In the genomic region with DNA sequence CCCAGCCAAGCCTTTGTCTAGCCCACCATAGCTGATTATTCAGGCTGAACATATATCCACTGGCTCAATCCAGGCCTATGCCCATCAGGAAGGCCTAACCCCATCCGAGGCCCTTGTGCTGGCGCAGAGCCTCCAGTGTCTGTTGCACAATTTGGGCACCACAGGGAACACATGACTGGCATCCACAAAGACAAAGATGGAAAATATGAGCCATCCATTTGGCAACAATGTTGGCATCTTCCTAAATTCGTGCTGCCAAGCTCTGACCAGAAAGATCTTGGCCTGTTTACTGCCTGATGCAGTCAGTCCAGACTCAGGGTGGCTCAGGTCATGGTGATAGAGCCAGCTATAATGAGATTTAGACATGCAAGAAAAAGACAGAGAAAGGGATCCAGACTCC, we compare ENCODE assay signal across 23 cellular contexts.
DNase-seq lines count a peak whose midpoint lies in the region; ATAC-seq and TF ChIP-seq lines count a peak whose summit lies in the region.
"Had no signal": no experiment of that assay in that cellular context is flagged by ENCODE, and none has a peak within 500 bp of the region (broad histone marks: within the 10 kb centered on the region; RNA-seq: fewer than 3 reads in every experiment).

No MANE protein-coding gene starts in this region.

- H3K4me3 Mint-ChIP-seq in nephron: no peak overlapping the region
- H3K4me3 Mint-ChIP-seq: central memory CD8-positive, alpha-beta T cell; H9; natural killer cell had no signal

- H3K4me1 Mint-ChIP-seq in nephron: peaks cover 46% of the 10 kb centered on the region
- H3K4me1 Mint-ChIP-seq: central memory CD8-positive, alpha-beta T cell had no signal

- intact Hi-C loops in Right ventricle myocardium superior (cut with DNase I): no loop called here
- intact Hi-C loops in cardiac septum (cut with DNase I): loop anchor here (5.0 kb wide), 1 partner anchor 107 kb away; no protein-coding TSS in a partner anchor
- intact Hi-C loops in vagina (cut with DNase I): no loop called here

- no peaks in the 10 kb centered on the region for H3K27me3 ChIP-seq in vagina
- H3K27me3 ChIP-seq: BLaER1 treated with 17β-estradiol and CSF1 and Interleukin-3, amounts not matched to agents 10 nM and 100 nM had no signal

- no peaks in the 10 kb centered on the region for H3K36me3 Mint-ChIP-seq in nephron (ENCODE audit: low read depth)
- H3K36me3 Mint-ChIP-seq: natural killer cell had no signal

- peaks cover 4% of the 10 kb centered on the region for H3K27me3 Mint-ChIP-seq in nephron (ENCODE audit: low read depth)
- H3K27me3 Mint-ChIP-seq: central memory CD8-positive, alpha-beta T cell had no signal

- no peaks in the 10 kb centered on the region for H3K9me3 Mint-ChIP-seq in nephron
- H3K9me3 Mint-ChIP-seq: central memory CD8-positive, alpha-beta T cell; natural killer cell had no signal

- peak overlapping the region in 2 of 3 experiments; percentile 37 to 73 for H3K27ac Mint-ChIP-seq in nephron
- H3K27ac Mint-ChIP-seq: H9, natural killer cell had no signal

- peaks cover 29% of the 10 kb centered on the region for H3K4me1 ChIP-seq in vagina
- H3K4me1 ChIP-seq: BLaER1 treated with 17β-estradiol and CSF1 and Interleukin-3, amounts not matched to agents 10 nM and 100 nM had no signal

- no peak for TF ChIP-seq POLR2A in vagina (IDR thresholded peaks at IDR 0.05)

- H3K9me3 ChIP-seq in vagina: no peaks in the 10 kb centered on the region

- ATAC-seq in Right ventricle myocardium superior (ENCODE audit: poor library complexity) (peak; percentile 78), GM18502 (IDR thresholded peaks at IDR 0.05; ENCODE audit: poor library complexity, unreplicated experiment) (no peak), HG02623 (IDR thresholded peaks at IDR 0.05; ENCODE audit: unreplicated experiment) (no peak)
- ATAC-seq: natural killer cell had no signal

- peak overlapping the region; percentile 21 for H3K27ac ChIP-seq in vagina
- H3K27ac ChIP-seq: BLaER1 treated with 17β-estradiol and CSF1 and Interleukin-3, amounts not matched to agents 10 nM and 100 nM had no signal

- peak; percentile 44 for DNase-seq in Right ventricle myocardium superior
- DNase-seq in cardiac septum (ENCODE audit: low spot score): no peak
- peak; percentile 99 for DNase-seq in fibroblast of gingiva (ENCODE audit: low read depth)
- DNase-seq in vagina (ENCODE audit: extremely low spot score in 2 of 2): no peak
- DNase-seq in COLO668 (lab: John Stamatoyannopoulos, UW; ENCODE audit: unreplicated experiment): no peak
- DNase-seq: activated CD4-positive, alpha-beta T cell treated with anti-CD3 and anti-CD28 coated beads, Interleukin-2, amount 50 U/mL, for 1 hour; activated CD8-positive, alpha-beta memory T cell treated with anti-CD3 and anti-CD28 coated beads, Interleukin-2, amount 50 U/mL, for 48 hours; activated effector memory CD4-positive, alpha-beta T cell treated with Interleukin-2 at 50 U/mL for 16 hours; amygdala; effector CD8-positive, alpha-beta T cell; H9; hippocampal formation; mesendoderm; MV-4-11; natural killer cell; NCI-H2029 treated with DMSO at 0.1 percent for 48 hours; NCI-H524; SHP77 treated with DMSO at 0.1 percent for 48 hours had no signal

- H3K36me3 ChIP-seq in vagina: no peaks in the 10 kb centered on the region
- H3K36me3 ChIP-seq: BLaER1 treated with 17β-estradiol and CSF1 and Interleukin-3, amounts not matched to agents 10 nM and 100 nM had no signal

- no peak overlapping the region for H3K4me3 ChIP-seq in vagina
- H3K4me3 ChIP-seq: BLaER1 treated with 17β-estradiol and CSF1 and Interleukin-3, amounts not matched to agents 10 nM and 100 nM had no signal

- TF ChIP-seq CTCF in nephron (IDR thresholded peaks at IDR 0.05; ENCODE audit: unreplicated experiment in 3 of 3): no peak
- no peak for TF ChIP-seq CTCF in vagina (IDR thresholded peaks at IDR 0.05)

Comparison
In these comparisons a context has a peak if more than half of its experiments do, and no peak if none do; other contexts are left out.
1. DNase-seq: peak in Right ventricle myocardium superior (single experiment) and fibroblast of gingiva (single experiment); none in cardiac septum (single experiment), vagina (0 of 2) and COLO668 (single experiment).